In the genomic region with DNA sequence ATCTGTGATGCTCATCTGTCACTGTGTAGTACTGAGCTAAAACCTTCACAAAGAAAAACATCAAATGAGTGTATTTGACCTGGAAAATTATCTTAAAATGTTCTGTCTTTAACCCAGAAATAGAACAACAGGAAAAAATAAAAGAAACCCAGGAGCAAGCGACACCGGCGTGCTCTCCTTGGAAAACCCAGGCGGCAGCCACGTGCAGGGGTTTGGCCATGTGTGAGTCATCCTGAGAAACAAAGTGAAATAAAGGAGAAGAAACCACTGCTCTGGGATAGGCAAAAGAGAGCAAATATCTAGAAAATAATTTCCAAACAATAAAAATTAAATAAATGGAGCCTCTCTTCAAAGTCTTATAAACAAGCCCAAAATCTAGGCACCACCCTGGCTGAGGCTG, we compare ENCODE assay signal across 26 cellular contexts. TPM values are rescaled to one million over a fixed set of nuclear protein-coding genes. Genes with fewer than 3 reads are reported as not detected.
A peak's percentile ranks its signal among the peaks of the same experiment; 100 is the strongest.
DNase-seq lines count a peak whose midpoint lies in the region; ATAC-seq and TF ChIP-seq lines count a peak whose summit lies in the region.
"Had no signal": no experiment of that assay in that cellular context is flagged by ENCODE, and none has a peak within 500 bp of the region (broad histone marks: within the 10 kb centered on the region; RNA-seq: fewer than 3 reads in every experiment).

No MANE protein-coding gene starts in this region.

- H3K36me3 ChIP-seq in A673 (ENCODE audit: insufficient read depth, low read length, poor library complexity, severe bottlenecking) = peaks cover 41% of the 10 kb centered on the region
- H3K36me3 ChIP-seq in CD4-positive, alpha-beta memory T cell (ENCODE audit: insufficient read depth, low read length) = peaks cover 9% of the 10 kb centered on the region
- peaks cover 55% of the 10 kb centered on the region for H3K36me3 ChIP-seq in lower lobe of right lung
- H3K36me3 ChIP-seq in vagina = peaks cover 0 to 25% of the 10 kb centered on the region in 2 donors

- peak overlapping the region; percentile 73 to 98 (median 94) for H3K27ac Mint-ChIP-seq in CD4-positive, alpha-beta memory T cell
- H3K27ac Mint-ChIP-seq: WTC11 had no signal

- DNase-seq in A673 (ENCODE audit: low spot score) = no peak
- no peak for DNase-seq in CD4-positive, alpha-beta memory T cell
- DNase-seq in astrocyte of the hippocampus (ENCODE audit: low read depth, low spot score) = peak; percentile 65
- DNase-seq in lower lobe of right lung = no peak
- DNase-seq in vagina (ENCODE audit: extremely low spot score in 2 of 2) = no peak
- no peak for DNase-seq in NCI-H1694 treated with DMSO at 0.1 percent for 48 hours (lab: John Stamatoyannopoulos, UW)
- DNase-seq in cerebellar nuclear complex (lab: John Stamatoyannopoulos, UW) = no peak
- DNase-seq: activated effector memory CD4-positive, alpha-beta T cell treated with Interleukin-2 at 50 U/mL for 16 hours; H7; MV-4-11; NCI-H1694; NCI-H2227 treated with DMSO at 0.1 percent for 48 hours; NCI-H82; SJCRH30; stimulated activated naive CD4-positive, alpha-beta T cell treated with Interleukin-2 at 50 U/mL for 16 hours had no signal

- CTCF ChIA-PET in A673 (lab: Charles Lee) = no interaction called here
- CTCF ChIA-PET in CD4-positive, alpha-beta memory T cell (lab: Charles Lee; ENCODE audit: partially characterized antibody) = interaction anchor here (1.0 to 4.0 kb wide), 4 partner anchors 9 to 68 kb away, joined by 3 to 35 read pairs (median 13); no protein-coding TSS in a partner anchor

- H3K4me1 Mint-ChIP-seq in CD4-positive, alpha-beta memory T cell = peaks cover 22 to 49% (median 34%) of the 10 kb centered on the region in 4 donors
- H3K4me1 Mint-ChIP-seq: WTC11 had no signal

- H3K9me3 ChIP-seq in A673 (ENCODE audit: low read depth, low read length, poor library complexity, severe bottlenecking) (no peaks in the 10 kb centered on the region), lower lobe of right lung (no peaks in the 10 kb centered on the region), vagina (no peaks in the 10 kb centered on the region)
- no peaks in the 10 kb centered on the region for H3K9me3 ChIP-seq in CD4-positive, alpha-beta memory T cell (ENCODE audit: control insufficient read depth in 1 of 2, low read length in 2 of 2)
- H3K9me3 ChIP-seq: SJCRH30, tibial nerve had no signal

- TF ChIP-seq CTCF in A673 (conservative IDR thresholded peaks at IDR 0.05; ENCODE audit: low read depth, low read length) (no peak), lower lobe of right lung (IDR thresholded peaks at IDR 0.05) (no peak), vagina (IDR thresholded peaks at IDR 0.05) (no peak)

- H3K9me3 Mint-ChIP-seq in CD4-positive, alpha-beta memory T cell = peaks cover 0 to 2% (median 0%) of the 10 kb centered on the region in 8 donors
- H3K9me3 Mint-ChIP-seq: T-helper 2 cell treated with Interferon-gamma antibody and Interleukin-4, amounts not matched to agents 5 μg/mL and 100 μg/mL, for 36 hours had no signal

- H3K27me3 Mint-ChIP-seq in CD4-positive, alpha-beta memory T cell = no peaks in the 10 kb centered on the region

- H3K4me1 ChIP-seq in A673 (ENCODE audit: insufficient read depth, low read length, poor library complexity, severe bottlenecking) (no peaks in the 10 kb centered on the region), lower lobe of right lung (peaks cover 5% of the 10 kb centered on the region), vagina (no peaks in the 10 kb centered on the region)
- H3K4me1 ChIP-seq in CD4-positive, alpha-beta memory T cell (ENCODE audit: insufficient read depth, low read length) = peaks cover 50% of the 10 kb centered on the region
- H3K4me1 ChIP-seq: tibial nerve had no signal

- H3K27ac ChIP-seq in A673 (ENCODE audit: low read depth, low read length, poor library complexity, severe bottlenecking) (no peak overlapping the region), lower lobe of right lung (peak overlapping the region; percentile 81), vagina (no peak overlapping the region)
- peak overlapping the region; percentile 27 for H3K27ac ChIP-seq in CD4-positive, alpha-beta memory T cell (ENCODE audit: low read depth, low read length)
- H3K27ac ChIP-seq: SJCRH30, tibial nerve had no signal

- H3K4me3 ChIP-seq in A673 (ENCODE audit: low read depth, low read length, poor library complexity, severe bottlenecking) (no peak overlapping the region), lower lobe of right lung (no peak overlapping the region), vagina (no peak overlapping the region)
- H3K4me3 ChIP-seq in CD4-positive, alpha-beta memory T cell (ENCODE audit: low read length in 2 of 2) = no peak overlapping the region
- H3K4me3 ChIP-seq: K562, SJCRH30, skin epidermis, tibial nerve had no signal

- no peaks in the 10 kb centered on the region for H3K27me3 ChIP-seq in A673 (replicated peaks; ENCODE audit: insufficient read depth, low read depth, low read length, poor library complexity)
- no peaks in the 10 kb centered on the region for H3K27me3 ChIP-seq in CD4-positive, alpha-beta memory T cell (ENCODE audit: insufficient read depth, low read length)
- H3K27me3 ChIP-seq in lower lobe of right lung (ENCODE audit: low read depth) = no peaks in the 10 kb centered on the region
- no peaks in the 10 kb centered on the region for H3K27me3 ChIP-seq in vagina
- H3K27me3 ChIP-seq: SJCRH30, tibial nerve had no signal

- no peak for TF ChIP-seq POLR2A in vagina (IDR thresholded peaks at IDR 0.05)

- intact Hi-C loops in A673 (cut with micrococcal nuclease; ENCODE audit: unreplicated experiment) = no loop called here
- intact Hi-C loops in CD4-positive, alpha-beta memory T cell (cut with micrococcal nuclease) = no loop called here
- intact Hi-C loops in lower lobe of right lung (cut with DNase I) = no loop called here
- intact Hi-C loops in vagina (cut with DNase I) = no loop called here

- ATAC-seq in lower lobe of right lung = no peak
- ATAC-seq: esophagus mucosa, K562, WTC11 had no signal

- BruUV-seq in A673 (replicated peaks; lab: Mats Ljungman, UMichigan) = TSS peak; percentile 67

- H3K36me3 Mint-ChIP-seq in CD4-positive, alpha-beta memory T cell = peaks cover 34 to 40% of the 10 kb centered on the region in 2 donors

- POLR2A ChIA-PET in A673 (lab: Charles Lee; ENCODE audit: low non-redundant PET) = no interaction called here
- POLR2A ChIA-PET in CD4-positive, alpha-beta memory T cell (lab: Charles Lee; ENCODE audit: partially characterized antibody) = interaction anchor here (1.1 to 3.3 kb wide), 8 partner anchors 9 to 194 kb away, joined by 3 to 33 read pairs (median 7); a partner anchor contains a TSS

- peak overlapping the region in 5 of 8 donors; percentile 15 to 67 (median 51) for H3K4me3 Mint-ChIP-seq in CD4-positive, alpha-beta memory T cell
- H3K4me3 Mint-ChIP-seq: T-helper 2 cell treated with Interferon-gamma antibody and Interleukin-4, amounts not matched to agents 5 μg/mL and 100 μg/mL, for 36 hours; WTC11 had no signal

RNA-seq across cellular contexts. Expression of a gene that starts 20.0 kb away (rescaled TPM):
- 16.6 and 19.8 TPM in 2 replicates for total RNA-seq in A673 (2021)
- total RNA-seq in CD4-positive, alpha-beta memory T cell = 10 to 100 TPM; 20.0 to 20.7 TPM
- 10 to 100 TPM; 40.2 to 51.5 TPM for polyA plus RNA-seq in CD4-positive, alpha-beta memory T cell
- 29.2 TPM for total RNA-seq in lower lobe of right lung
- total RNA-seq in vagina = 15.2 TPM

RNA-seq across cellular contexts. Expression of a gene that starts 22.0 kb away (rescaled TPM):
- total RNA-seq in A673 (2021) (38.3 and 49.3 TPM in 2 replicates), lower lobe of right lung (18.0 TPM), vagina (6.4 TPM)
- total RNA-seq in CD4-positive, alpha-beta memory T cell = 10 to 100 TPM; 74.5 to 79.8 TPM
- polyA plus RNA-seq in CD4-positive, alpha-beta memory T cell = 10 to 100 TPM; 59.1 to 66.5 TPM

RNA-seq across cellular contexts. Expression of a gene that starts 22.1 kb away (rescaled TPM):
- total RNA-seq in A673 (2021) (6.6 and 6.8 TPM in 2 replicates), lower lobe of right lung (4.9 TPM), vagina (5.4 TPM)
- total RNA-seq in CD4-positive, alpha-beta memory T cell = 10 to 100 TPM; 18.5 to 20.0 TPM
- 1 to 10 TPM; 5.3 to 6.0 TPM for polyA plus RNA-seq in CD4-positive, alpha-beta memory T cell

RNA-seq across cellular contexts. Expression of a gene that starts 41.3 kb away (rescaled TPM):
- total RNA-seq in A673 (2021) (not detected in 2 replicates), lower lobe of right lung (not detected), vagina (not detected)
- not detected for total RNA-seq in CD4-positive, alpha-beta memory T cell
- polyA plus RNA-seq in CD4-positive, alpha-beta memory T cell = not detected
- total RNA-seq: activated CD8-positive, alpha-beta memory T cell treated with anti-CD3 and anti-CD28 coated beads for 36 hours; cardiac septum; H7; K562; mononuclear cell; pulmonary artery endothelial cell; SJCRH30; tibial nerve; WTC11 had no signal
- polyA plus RNA-seq: adipose tissue, K562 had no signal

Comparison
In these comparisons a context has a peak if more than half of its experiments do, and no peak if none do; other contexts are left out.
1. H3K27ac ChIP-seq: peak in CD4-positive, alpha-beta memory T cell (single experiment) and lower lobe of right lung (single experiment); none in A673 (single experiment) and vagina (single experiment).